Comparison of ENCODE assay signal across 8 cellular contexts in the genomic region with DNA sequence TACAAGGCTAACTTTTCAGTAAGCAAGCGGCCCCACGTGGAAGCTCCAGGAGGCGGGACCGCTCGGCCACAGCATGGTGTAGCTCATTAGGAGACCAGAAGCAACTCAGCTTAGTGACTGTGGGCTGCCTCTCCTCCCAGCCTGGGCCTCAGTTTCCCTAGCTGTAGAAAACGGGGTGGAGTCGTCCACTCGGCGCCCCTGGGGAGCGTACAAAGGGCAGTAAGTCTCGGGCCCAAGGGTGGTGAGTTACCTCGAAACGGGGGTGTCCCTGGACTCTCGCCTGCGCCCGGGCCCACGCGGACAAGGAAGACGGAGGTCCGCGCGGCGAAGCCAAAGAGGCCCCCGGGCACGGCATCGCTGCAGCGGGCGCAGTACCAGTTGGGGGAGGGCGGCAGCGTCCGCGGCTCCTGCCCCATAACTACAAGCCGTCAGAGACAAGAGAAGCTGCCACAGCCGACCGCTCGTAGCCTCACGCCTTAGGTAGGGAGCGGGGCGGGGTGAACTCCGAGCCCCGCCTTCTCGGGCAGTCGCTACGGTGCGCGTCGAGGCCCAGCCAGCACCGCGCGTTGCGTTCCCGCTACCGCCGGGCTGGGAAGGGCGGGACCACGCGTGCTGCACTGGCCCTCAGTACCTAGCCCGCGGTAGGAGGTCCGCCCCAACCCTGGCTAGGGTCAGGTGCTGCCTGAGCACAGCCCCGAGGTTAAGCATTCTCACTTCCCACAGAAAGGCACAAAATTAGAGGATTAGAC. TPM values are rescaled to one million over a fixed set of nuclear protein-coding genes. Genes with fewer than 3 reads are reported as not detected.
DNase-seq lines count a peak whose midpoint lies in the region; TF ChIP-seq lines count a peak whose summit lies in the region.

A gene with protein sequence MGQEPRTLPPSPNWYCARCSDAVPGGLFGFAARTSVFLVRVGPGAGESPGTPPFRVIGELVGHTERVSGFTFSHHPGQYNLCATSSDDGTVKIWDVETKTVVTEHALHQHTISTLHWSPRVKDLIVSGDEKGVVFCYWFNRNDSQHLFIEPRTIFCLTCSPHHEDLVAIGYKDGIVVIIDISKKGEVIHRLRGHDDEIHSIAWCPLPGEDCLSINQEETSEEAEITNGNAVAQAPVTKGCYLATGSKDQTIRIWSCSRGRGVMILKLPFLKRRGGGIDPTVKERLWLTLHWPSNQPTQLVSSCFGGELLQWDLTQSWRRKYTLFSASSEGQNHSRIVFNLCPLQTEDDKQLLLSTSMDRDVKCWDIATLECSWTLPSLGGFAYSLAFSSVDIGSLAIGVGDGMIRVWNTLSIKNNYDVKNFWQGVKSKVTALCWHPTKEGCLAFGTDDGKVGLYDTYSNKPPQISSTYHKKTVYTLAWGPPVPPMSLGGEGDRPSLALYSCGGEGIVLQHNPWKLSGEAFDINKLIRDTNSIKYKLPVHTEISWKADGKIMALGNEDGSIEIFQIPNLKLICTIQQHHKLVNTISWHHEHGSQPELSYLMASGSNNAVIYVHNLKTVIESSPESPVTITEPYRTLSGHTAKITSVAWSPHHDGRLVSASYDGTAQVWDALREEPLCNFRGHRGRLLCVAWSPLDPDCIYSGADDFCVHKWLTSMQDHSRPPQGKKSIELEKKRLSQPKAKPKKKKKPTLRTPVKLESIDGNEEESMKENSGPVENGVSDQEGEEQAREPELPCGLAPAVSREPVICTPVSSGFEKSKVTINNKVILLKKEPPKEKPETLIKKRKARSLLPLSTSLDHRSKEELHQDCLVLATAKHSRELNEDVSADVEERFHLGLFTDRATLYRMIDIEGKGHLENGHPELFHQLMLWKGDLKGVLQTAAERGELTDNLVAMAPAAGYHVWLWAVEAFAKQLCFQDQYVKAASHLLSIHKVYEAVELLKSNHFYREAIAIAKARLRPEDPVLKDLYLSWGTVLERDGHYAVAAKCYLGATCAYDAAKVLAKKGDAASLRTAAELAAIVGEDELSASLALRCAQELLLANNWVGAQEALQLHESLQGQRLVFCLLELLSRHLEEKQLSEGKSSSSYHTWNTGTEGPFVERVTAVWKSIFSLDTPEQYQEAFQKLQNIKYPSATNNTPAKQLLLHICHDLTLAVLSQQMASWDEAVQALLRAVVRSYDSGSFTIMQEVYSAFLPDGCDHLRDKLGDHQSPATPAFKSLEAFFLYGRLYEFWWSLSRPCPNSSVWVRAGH (N-terminal part only) (minus strand): TSS at position 494 of the 749 bp plus-strand sequence. CDS start 78 bp downstream, at position 416.

- H3K4me1 ChIP-seq in SJCRH30 (peaks cover 5% of the 10 kb centered on the region), neuron (ENCODE audit: insufficient read depth, low read length) (peaks cover 23% of the 10 kb centered on the region), subcutaneous abdominal adipose tissue (ENCODE audit: control insufficient read depth in 5 of 5, insufficient read depth in 5 of 5, low read length in 5 of 5) (peaks cover 7 to 46% (median 39%) of the 10 kb centered on the region in 5 donors)

- H3K4me3 ChIP-seq in LNCaP clone FGC (ENCODE audit: low read depth, low read length): peak within 1 kb of the TSS; percentile 98
- H3K4me3 ChIP-seq in SJCRH30: peak within 1 kb of the TSS; percentile 91
- peak within 1 kb of the TSS; percentile 92 for H3K4me3 ChIP-seq in neuron (ENCODE audit: low read length)
- peak within 1 kb of the TSS; percentile 83 to 94 (median 92) for H3K4me3 ChIP-seq in subcutaneous abdominal adipose tissue (ENCODE audit: low read depth in 1 of 5, low read length in 5 of 5)

- peak within 1 kb of the TSS; percentile 48 to 99 (median 92) for H3K9ac ChIP-seq in subcutaneous abdominal adipose tissue (ENCODE audit: low read length in 5 of 5)

- peak; percentile 92 for DNase-seq in ELR (ENCODE audit: low read depth)
- DNase-seq in GOT3 (lab: John Stamatoyannopoulos, UW): peak; percentile 44
- DNase-seq in LNCaP clone FGC (ENCODE audit: low read depth): peak; percentile 69
- peak; percentile 87 to 91 for DNase-seq in SJCRH30
- DNase-seq in activated gamma-delta T cell treated with anti-CD3 and anti-CD28 coated beads, Interleukin-2, amount 50 U/mL, for 16 hours (ENCODE audit: low read depth): peak; percentile 74
- peak; percentile 77 for DNase-seq in foreskin melanocyte

- H2AFZ ChIP-seq in neuron (ENCODE audit: low read depth, low read length): peak within 1 kb of the TSS; percentile 73

- TF ChIP-seq CTCF in LNCaP clone FGC (IDR thresholded peaks at IDR 0.05; ENCODE audit: control insufficient read depth, extremely low read depth, insufficient read depth): no peak

- no peaks in the 10 kb centered on the region for H3K27me3 ChIP-seq in SJCRH30
- no peaks in the 10 kb centered on the region for H3K27me3 ChIP-seq in neuron (ENCODE audit: insufficient read depth, low read length)
- H3K27me3 ChIP-seq in subcutaneous abdominal adipose tissue (ENCODE audit: control insufficient read depth in 5 of 5, insufficient read depth in 4 of 5, low read length in 5 of 5): no peaks in the 10 kb centered on the region

- peaks cover 18% of the 10 kb centered on the region; the same call in 1 of the 2 replicates for H3K36me3 ChIP-seq in SJCRH30
- peaks cover 11% of the 10 kb centered on the region for H3K36me3 ChIP-seq in neuron (ENCODE audit: insufficient read depth, low read length)
- peaks cover 5 to 13% (median 7%) of the 10 kb centered on the region in 5 donors for H3K36me3 ChIP-seq in subcutaneous abdominal adipose tissue (ENCODE audit: control insufficient read depth in 5 of 5, insufficient read depth in 5 of 5, low read length in 5 of 5)

- H3K27ac ChIP-seq in SJCRH30: peak within 1 kb of the TSS; percentile 57
- peak within 1 kb of the TSS; percentile 76 for H3K27ac ChIP-seq in subcutaneous abdominal adipose tissue (ENCODE audit: low read depth, low read length)

- H3K9me3 ChIP-seq in SJCRH30 (replicated peaks) (no peaks in the 10 kb centered on the region), neuron (ENCODE audit: low read length) (no peaks in the 10 kb centered on the region), subcutaneous abdominal adipose tissue (ENCODE audit: control insufficient read depth in 5 of 5, low read length in 5 of 5) (no peaks in the 10 kb centered on the region)

RNA-seq across cellular contexts. Expression of the gene that starts here (rescaled TPM):
- total RNA-seq in SJCRH30 (2014; rRNA removed; shearing (Covaris generic)): 47.1 and 47.7 TPM in 2 replicates

Comparison
In these comparisons a context has a peak if more than half of its experiments do, and no peak if none do; other contexts are left out.
1. Peak in every context shown above with its lines: DNase-seq, H3K4me3 ChIP-seq and H3K27ac ChIP-seq.